Comparison of ENCODE assay signal across 8 cellular contexts in genomic region chr17:39927101-39927927, GRCh38. TPM values are rescaled to one million over a fixed set of nuclear protein-coding genes. Genes with fewer than 3 reads are reported as not detected.
DNase-seq lines count a peak whose midpoint lies in the region; ATAC-seq and TF ChIP-seq lines count a peak whose summit lies in the region.

TSS of gene LRRC3C (plus strand) at chr17:39927732. CDS start at chr17:39941524, 13,792 bp downstream.
TSS of gene ORMDL3 (minus strand) at chr17:39927601. CDS start at chr17:39924203, 3,398 bp downstream.

- peak; percentile 73 for TF ChIP-seq POLR2A in GM18951 (IDR thresholded peaks at IDR 0.05; ENCODE audit: extremely low read depth, insufficient read depth, insufficient read length)

- TF ChIP-seq CTCF in AG04450 (IDR thresholded peaks at IDR 0.05; ENCODE audit: low read depth, low read length) = no peak

- H3K27me3 Mint-ChIP-seq in central memory CD8-positive, alpha-beta T cell = no peaks in the 10 kb centered on the region

- peaks cover 26% of the 10 kb centered on the region for H3K36me3 Mint-ChIP-seq in central memory CD8-positive, alpha-beta T cell (ENCODE audit: insufficient read depth)

- no peaks in the 10 kb centered on the region for H3K9me3 ChIP-seq in AG04450 (ENCODE audit: control insufficient read depth, insufficient read depth, low read length)

- peak within 1 kb of the TSS; percentile 94 for H3K4me3 Mint-ChIP-seq in central memory CD8-positive, alpha-beta T cell

- H3K27ac ChIP-seq in AG04450 (ENCODE audit: low read depth, low read length) = peak within 1 kb of the TSS; percentile 96

- H3K9me3 Mint-ChIP-seq in central memory CD8-positive, alpha-beta T cell = no peaks in the 10 kb centered on the region

- peak; percentile 73 for ATAC-seq in HG03196 (IDR thresholded peaks at IDR 0.05; ENCODE audit: unreplicated experiment)
- peak; percentile 79 for ATAC-seq in central memory CD8-positive, alpha-beta T cell (replicated peaks; ENCODE audit: extremely low read depth, poor library complexity, severe bottlenecking)

- DNase-seq in AG04450 (ENCODE audit: low read depth, low spot score) = peak; percentile 76
- peak; percentile 79 for DNase-seq in NCI-H345 treated with DMSO at 0.1 percent for 48 hours (lab: John Stamatoyannopoulos, UW; ENCODE audit: unreplicated experiment)
- peak; percentile 82 for DNase-seq in activated CD4-positive, CD25-positive, alpha-beta regulatory T cell treated with anti-CD3 and anti-CD28 coated beads, Interleukin-2, amount 50 U/mL, for 16 hours (ENCODE audit: low read depth, low spot score)
- peak; percentile 81 to 88 for DNase-seq in central memory CD8-positive, alpha-beta T cell (ENCODE audit: low spot score in 2 of 2)
- peak; percentile 93 for DNase-seq in iris pigment epithelial cell (ENCODE audit: low read depth)
- peak; percentile 85 to 87 for DNase-seq in stimulated activated CD4-positive, alpha-beta T cell treated with anti-CD3 and anti-CD28 coated beads, Interleukin-12 subunit alpha, Interleukin-12 subunit beta, amount 100 ng/mL, for 24 hours (ENCODE audit: low read depth in 2 of 2)

- H3K27me3 ChIP-seq in AG04450 (ENCODE audit: control insufficient read depth, insufficient read depth, low read length) = no peaks in the 10 kb centered on the region

- in situ Hi-C loops in GM18951 (cut with MboI; ENCODE audit: low sequenced_read_pairs, unreplicated experiment) = no loop called here

- CTCF ChIA-PET in AG04450 (lab: Charles Lee) = no interaction called here

- POLR2A ChIA-PET in AG04450 (lab: Yijun Ruan, JAX) = interaction anchor here (0.7 to 1.0 kb wide), 2 partner anchors 53 to 521 kb away, joined by 4 to 5 read pairs; partner anchors contain the start of gene PSMD3

- H3K27ac Mint-ChIP-seq in central memory CD8-positive, alpha-beta T cell (ENCODE audit: low read depth) = peak within 1 kb of the TSS; percentile 78

- H3K4me3 ChIP-seq in AG04450 (ENCODE audit: low read depth, low read length) = peak within 1 kb of the TSS; percentile 83

- peaks cover 47% of the 10 kb centered on the region for H3K4me1 Mint-ChIP-seq in central memory CD8-positive, alpha-beta T cell

RNA-seq across cellular contexts. Expression of gene LRRC3C, which starts in this region (rescaled TPM):
- not detected in 2 replicates for polyA plus RNA-seq in AG04450 (2011; rRNA removed)
- not detected in 2 replicates for polyA minus RNA-seq in AG04450 (2011; rRNA and poly(A)+ RNA removed)

RNA-seq across cellular contexts. Expression of gene ORMDL3, which starts in this region (rescaled TPM):
- polyA plus RNA-seq in AG04450 (2011; rRNA removed) = 45.6 and 76.0 TPM in 2 replicates
- 70.8 and 138 TPM in 2 replicates for polyA minus RNA-seq in AG04450 (2011; rRNA and poly(A)+ RNA removed)

Comparison
In these comparisons a context has a peak if more than half of its experiments do, and no peak if none do; other contexts are left out.
1. Peak in every context shown above with its lines: DNase-seq, ATAC-seq, H3K4me3 ChIP-seq and H3K27ac ChIP-seq.